Comparison of ENCODE assay signal across 8 cellular contexts in genomic region chr7:4479367-4480039, GRCh38.
A peak's percentile ranks its signal among the peaks of the same experiment; 100 is the strongest.
DNase-seq lines count a peak whose midpoint lies in the region; ATAC-seq, FAIRE-seq and TF ChIP-seq lines count a peak whose summit lies in the region.

No MANE protein-coding gene starts in this region.

- H3K9me3 Mint-ChIP-seq in activated CD8-positive, alpha-beta T cell treated with anti-CD3 and anti-CD28 coated beads for 36 hours = peaks cover 9% of the 10 kb centered on the region

- H3K4me1 Mint-ChIP-seq in activated CD8-positive, alpha-beta T cell treated with anti-CD3 and anti-CD28 coated beads for 36 hours (ENCODE audit: low read depth) = no peaks in the 10 kb centered on the region

- intact Hi-C loops in activated CD8-positive, alpha-beta T cell treated with anti-CD3 and anti-CD28 coated beads for 36 hours (cut with micrococcal nuclease) = no loop called here

- H3K36me3 ChIP-seq in keratinocyte (ENCODE audit: control insufficient read depth in 2 of 2, extremely low read depth in 1 of 2, insufficient read depth in 2 of 2, low read length in 2 of 2) = no peaks in the 10 kb centered on the region

- H3K27me3 Mint-ChIP-seq in activated CD8-positive, alpha-beta T cell treated with anti-CD3 and anti-CD28 coated beads for 36 hours = no peaks in the 10 kb centered on the region

- no peak overlapping the region for H2AFZ ChIP-seq in keratinocyte (ENCODE audit: control insufficient read depth, low read length)

- H3K4me3 Mint-ChIP-seq in activated CD8-positive, alpha-beta T cell treated with anti-CD3 and anti-CD28 coated beads for 36 hours = no peak overlapping the region

- no peaks in the 10 kb centered on the region for H3K36me3 Mint-ChIP-seq in activated CD8-positive, alpha-beta T cell treated with anti-CD3 and anti-CD28 coated beads for 36 hours (ENCODE audit: low read depth)

- no peaks in the 10 kb centered on the region for H3K4me1 ChIP-seq in keratinocyte (ENCODE audit: control insufficient read depth, extremely low read depth, insufficient read depth, low read length)

- no peak overlapping the region for H3K27ac ChIP-seq in keratinocyte (ENCODE audit: control insufficient read depth, insufficient read depth, low read length)

- no peak overlapping the region for H3K4me2 ChIP-seq in keratinocyte (ENCODE audit: control insufficient read depth, extremely low read depth, insufficient read depth, low read depth, low read length)

- POLR2A ChIA-PET in activated CD8-positive, alpha-beta T cell treated with anti-CD3 and anti-CD28 coated beads for 36 hours (lab: Charles Lee) = no interaction called here

- H3K9ac ChIP-seq in keratinocyte (ENCODE audit: control insufficient read depth, extremely low read depth, insufficient read depth, low read length) = no peak overlapping the region

- no peaks in the 10 kb centered on the region for H3K9me1 ChIP-seq in keratinocyte (ENCODE audit: control insufficient read depth, extremely low read depth, insufficient read depth, low read length)

- no peaks in the 10 kb centered on the region for H3K9me3 ChIP-seq in keratinocyte (ENCODE audit: control insufficient read depth, low read depth, low read length)

- dilution Hi-C loops in keratinocyte (cut with MboI; ENCODE audit: extremely low pct_ligation_motif_present, low sequenced_read_pairs) = no loop called here

- ATAC-seq in activated CD8-positive, alpha-beta T cell treated with anti-CD3 and anti-CD28 coated beads for 36 hours = no peak
- no peak for ATAC-seq in GM21367 (IDR thresholded peaks at IDR 0.05; ENCODE audit: unreplicated experiment)
- no peak for ATAC-seq in GM21717 (IDR thresholded peaks at IDR 0.05; ENCODE audit: unreplicated experiment)

- H4K20me1 ChIP-seq in keratinocyte (ENCODE audit: control insufficient read depth, extremely low read depth, insufficient read depth, low read length) = no peaks in the 10 kb centered on the region

- CTCF ChIA-PET in activated CD8-positive, alpha-beta T cell treated with anti-CD3 and anti-CD28 coated beads for 36 hours (lab: Charles Lee) = no interaction called here

- H3K27me3 ChIP-seq in keratinocyte (ENCODE audit: control insufficient read depth, extremely low read depth, insufficient read depth, low read length) = no peaks in the 10 kb centered on the region

- H3K4me3 ChIP-seq in keratinocyte (ENCODE audit: control insufficient read depth in 2 of 3, extremely low read depth in 1 of 3, insufficient read depth in 2 of 3, low read depth in 1 of 3, low read length in 3 of 3) = no peak overlapping the region

- FAIRE-seq in keratinocyte (lab: Jason Lieb, UNC) = no peak

- H3K27ac Mint-ChIP-seq in activated CD8-positive, alpha-beta T cell treated with anti-CD3 and anti-CD28 coated beads for 36 hours = no peak overlapping the region

- no peaks in the 10 kb centered on the region for H3K79me2 ChIP-seq in keratinocyte (ENCODE audit: control insufficient read depth, insufficient read depth, low read length)

- peak; percentile 39 for DNase-seq in Ammon's horn (ENCODE audit: low spot score)
- DNase-seq in GM20000 (ENCODE audit: low spot score) = peak; percentile 25
- peak; percentile 67 for DNase-seq in NCI-H2227 (lab: John Stamatoyannopoulos, UW; ENCODE audit: unreplicated experiment)
- DNase-seq in activated CD8-positive, alpha-beta T cell treated with anti-CD3 and anti-CD28 coated beads for 36 hours = peak; percentile 37
- peak; percentile 5 for DNase-seq in keratinocyte (ENCODE audit: low read depth, low spot score)
- no peak for DNase-seq in nucleus accumbens (lab: John Stamatoyannopoulos, UW)

- TF ChIP-seq CTCF in GM20000 (IDR thresholded peaks at IDR 0.05; ENCODE audit: extremely low read depth, missing control alignments) (no peak), keratinocyte (optimal IDR thresholded peaks at IDR 0.05 in 1 of 3, IDR thresholded peaks at IDR 0.05 in 1 of 3, conservative IDR thresholded peaks at IDR 0.05 in 1 of 3; ENCODE audit: extremely low read depth in 1 of 3, insufficient read depth in 2 of 3, low read length in 3 of 3) (peak; percentile 46 to 51 (median 51))
- TF ChIP-seq CTCF in activated CD8-positive, alpha-beta T cell treated with anti-CD3 and anti-CD28 coated beads for 36 hours (IDR thresholded peaks at IDR 0.05) = peak; percentile 48

Comparison
In these comparisons a context has a peak if more than half of its experiments do, and no peak if none do; other contexts are left out.
1. DNase-seq: peak in Ammon's horn (single experiment), GM20000 (single experiment), NCI-H2227 (single experiment), activated CD8-positive, alpha-beta T cell treated with anti-CD3 and anti-CD28 coated beads for 36 hours (single experiment) and keratinocyte (single experiment); none in nucleus accumbens (0 of 56).